Comparison of ENCODE assay signal across 2 cellular contexts in genomic region chr17:31155208-31155810, GRCh38.
TF ChIP-seq lines count a peak whose summit lies in the region.

No MANE protein-coding gene starts in this region.

TF ChIP-seq in GM23338, 12 proteins besides CTCF, POLR2A, EP300 and RAD21 (continued from another document):
- TF ChIP-seq ZNF462 (CRISPR knock-in tag; IDR thresholded peaks at IDR 0.05) (no peak), EZH2phosphoT487 (IDR thresholded peaks at IDR 0.05; ENCODE audit: unreplicated experiment) (no peak), JUNB (IDR thresholded peaks at IDR 0.05; ENCODE audit: unreplicated experiment) (no peak), CREB1 (CRISPR knock-in tag; IDR thresholded peaks at IDR 0.05; ENCODE audit: low read depth) (no peak), STAT1 (IDR thresholded peaks at IDR 0.05; ENCODE audit: unreplicated experiment) (no peak), ZNF331 (CRISPR knock-in tag; IDR thresholded peaks at IDR 0.05; ENCODE audit: low read depth) (no peak), REST (IDR thresholded peaks at IDR 0.05; ENCODE audit: unreplicated experiment) (no peak), POLR2AphosphoS5 (IDR thresholded peaks at IDR 0.05; ENCODE audit: low read depth) (no peak)

TF ChIP-seq in SK-N-SH treated with all-trans-retinoic acid at 6 μM for 48 hours, 23 proteins besides CTCF, POLR2A, EP300 and RAD21 (continued from another document):
- no peak for TF ChIP-seq RARB (CRISPR knock-in tag; IDR thresholded peaks at IDR 0.05)
- TF ChIP-seq ZC3H10 (CRISPR knock-in tag; IDR thresholded peaks at IDR 0.05): no peak
- TF ChIP-seq PPARA (CRISPR knock-in tag; IDR thresholded peaks at IDR 0.05; ENCODE audit: borderline replicate concordance): no peak
- no peak for TF ChIP-seq CSRNP3 (CRISPR knock-in tag; IDR thresholded peaks at IDR 0.05)
- no peak for TF ChIP-seq ZNF8 (CRISPR knock-in tag; IDR thresholded peaks at IDR 0.05)
- TF ChIP-seq ARNTL (CRISPR knock-in tag; IDR thresholded peaks at IDR 0.05; ENCODE audit: borderline replicate concordance, low read depth): no peak
- no peak for TF ChIP-seq ESRRG (CRISPR knock-in tag; IDR thresholded peaks at IDR 0.05)
- no peak for TF ChIP-seq CSDC2 (CRISPR knock-in tag; IDR thresholded peaks at IDR 0.05)
TF ChIP-seq in SK-N-SH treated with all-trans-retinoic acid at 6 μM for 48 hours: peak in this region for 0.
